In the genomic region with DNA sequence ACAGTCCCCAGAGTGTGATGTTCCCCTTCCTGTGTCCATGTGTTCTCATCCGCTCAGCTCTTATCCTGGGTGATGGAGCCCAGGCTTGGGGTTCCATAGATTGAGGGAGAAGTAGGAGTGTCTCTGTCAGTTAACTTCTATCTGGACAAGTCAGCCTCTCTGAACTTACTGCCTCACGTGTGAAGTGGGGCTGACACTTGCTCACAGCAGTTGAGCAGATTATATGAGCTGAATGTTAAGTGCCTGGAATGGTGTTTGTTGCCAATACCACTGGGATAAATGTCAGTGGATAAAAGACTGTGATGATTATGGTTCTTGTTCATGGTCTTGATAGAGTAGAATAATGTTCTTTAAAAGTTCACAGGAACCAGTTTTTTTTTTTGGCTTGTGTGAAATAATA, we compare ENCODE assay signal across 20 cellular contexts. TPM values are rescaled to one million over a fixed set of nuclear protein-coding genes. Genes with fewer than 3 reads are reported as not detected.
DNase-seq lines count a peak whose midpoint lies in the region; ATAC-seq and TF ChIP-seq lines count a peak whose summit lies in the region.
"Had no signal": no experiment of that assay in that cellular context is flagged by ENCODE, and none has a peak within 500 bp of the region (broad histone marks: within the 10 kb centered on the region; RNA-seq: fewer than 3 reads in every experiment).

No MANE protein-coding gene starts in this region.

- no peaks in the 10 kb centered on the region for H3K27me3 Mint-ChIP-seq in activated T-cell treated with anti-CD3 and anti-CD28 coated beads, Interleukin-2, amount 50 U/mL, for 72 hours (ENCODE audit: low read depth)
- H3K27me3 Mint-ChIP-seq in natural killer cell (ENCODE audit: low read depth in 2 of 2) = no peaks in the 10 kb centered on the region
- no peaks in the 10 kb centered on the region for H3K27me3 Mint-ChIP-seq in natural killer cell treated with Interleukin-12 subunit alpha and Interleukin-12 subunit beta and Interleukin-15 and Interleukin-18, amount 100 ng/mL, for 72 hours
- H3K27me3 Mint-ChIP-seq in endodermal cell (ENCODE audit: insufficient read depth) = no peaks in the 10 kb centered on the region

- no peak for DNase-seq in activated T-cell treated with anti-CD3 and anti-CD28 coated beads, Interleukin-2, amount 50 U/mL, for 72 hours
- DNase-seq in activated T-cell treated with anti-CD3 and anti-CD28 coated beads for 4 hours (no peak), natural killer cell (no peak), endodermal cell (no peak), esophagus muscularis mucosa (ENCODE audit: extremely low spot score) (no peak)
- DNase-seq in natural killer cell treated with Interleukin-12 subunit alpha and Interleukin-12 subunit beta and Interleukin-15 and Interleukin-18, amount 100 ng/mL, for 72 hours (ENCODE audit: low spot score) = no peak
- DNase-seq: C1 segment of cervical spinal cord, DMS53, H9, NCI-H1436 treated with DMSO at 0.1 percent for 48 hours, NCI-H2029 treated with DMSO at 0.1 percent for 48 hours, NCI-H2171 treated with DMSO at 0.1 percent for 48 hours, NCI-H446 treated with DMSO at 0.1 percent for 48 hours, OCI-M1 had no signal

- peaks cover 43% of the 10 kb centered on the region for H3K4me1 Mint-ChIP-seq in activated T-cell treated with anti-CD3 and anti-CD28 coated beads, Interleukin-2, amount 50 U/mL, for 72 hours (ENCODE audit: low read depth)
- peaks cover 26 to 47% of the 10 kb centered on the region in 2 donors for H3K4me1 Mint-ChIP-seq in natural killer cell
- H3K4me1 Mint-ChIP-seq in natural killer cell treated with Interleukin-12 subunit alpha and Interleukin-12 subunit beta and Interleukin-15 and Interleukin-18, amount 100 ng/mL, for 72 hours (ENCODE audit: low read depth in 2 of 2) = peaks cover 18 to 30% of the 10 kb centered on the region in 2 donors
- peaks cover 3% of the 10 kb centered on the region for H3K4me1 Mint-ChIP-seq in endodermal cell

- no peak overlapping the region for H3K9ac ChIP-seq in endodermal cell (ENCODE audit: extremely low read depth, low read length, poor library complexity, severe bottlenecking)
- H3K9ac ChIP-seq: KMS-11 had no signal

- intact Hi-C loops in natural killer cell (cut with micrococcal nuclease) (no loop called here), esophagus muscularis mucosa (cut with DNase I) (no loop called here)

- no peak for TF ChIP-seq CTCF in natural killer cell (IDR thresholded peaks at IDR 0.05)
- no peak for TF ChIP-seq CTCF in endodermal cell (conservative IDR thresholded peaks at IDR 0.05)
- TF ChIP-seq CTCF in esophagus muscularis mucosa (IDR thresholded peaks at IDR 0.05) = no peak

- no peak overlapping the region for H3K4me3 ChIP-seq in endodermal cell (ENCODE audit: low read length)
- no peak overlapping the region for H3K4me3 ChIP-seq in esophagus muscularis mucosa
- H3K4me3 ChIP-seq: A549 had no signal

- H3K9me3 ChIP-seq in endodermal cell (ENCODE audit: control insufficient read depth, low read length) = no peaks in the 10 kb centered on the region
- H3K9me3 ChIP-seq in esophagus muscularis mucosa = no peaks in the 10 kb centered on the region
- H3K9me3 ChIP-seq: A549 had no signal

- peak overlapping the region in 1 of 2 donors; percentile 19 for H3K4me3 Mint-ChIP-seq in activated T-cell treated with anti-CD3 and anti-CD28 coated beads, Interleukin-2, amount 50 U/mL, for 72 hours
- H3K4me3 Mint-ChIP-seq in natural killer cell = no peak overlapping the region
- H3K4me3 Mint-ChIP-seq in natural killer cell treated with Interleukin-12 subunit alpha and Interleukin-12 subunit beta and Interleukin-15 and Interleukin-18, amount 100 ng/mL, for 72 hours = no peak overlapping the region
- no peak overlapping the region for H3K4me3 Mint-ChIP-seq in endodermal cell
- H3K4me3 Mint-ChIP-seq: H9 had no signal

- H3K27ac Mint-ChIP-seq in activated T-cell treated with anti-CD3 and anti-CD28 coated beads, Interleukin-2, amount 50 U/mL, for 72 hours = peak overlapping the region; percentile 36
- H3K27ac Mint-ChIP-seq in natural killer cell = peak overlapping the region; percentile 4 to 75
- H3K27ac Mint-ChIP-seq in natural killer cell treated with Interleukin-12 subunit alpha and Interleukin-12 subunit beta and Interleukin-15 and Interleukin-18, amount 100 ng/mL, for 72 hours = no peak overlapping the region
- peak overlapping the region; percentile 69 for H3K27ac Mint-ChIP-seq in endodermal cell

- TF ChIP-seq EP300 in esophagus muscularis mucosa (IDR thresholded peaks at IDR 0.05) = no peak

- no peaks in the 10 kb centered on the region for H3K9me3 Mint-ChIP-seq in activated T-cell treated with anti-CD3 and anti-CD28 coated beads, Interleukin-2, amount 50 U/mL, for 72 hours
- H3K9me3 Mint-ChIP-seq in natural killer cell (no peaks in the 10 kb centered on the region), endodermal cell (no peaks in the 10 kb centered on the region)
- H3K9me3 Mint-ChIP-seq in natural killer cell treated with Interleukin-12 subunit alpha and Interleukin-12 subunit beta and Interleukin-15 and Interleukin-18, amount 100 ng/mL, for 72 hours = no peaks in the 10 kb centered on the region
- H3K9me3 Mint-ChIP-seq: H9 had no signal

- no peak for TF ChIP-seq POLR2A in esophagus muscularis mucosa (IDR thresholded peaks at IDR 0.05; ENCODE audit: low read depth)

- H3K36me3 ChIP-seq in endodermal cell (ENCODE audit: control insufficient read depth, insufficient read depth, low read length) (peaks cover 89% of the 10 kb centered on the region), esophagus muscularis mucosa (peaks cover 51 to 88% (median 80%) of the 10 kb centered on the region in 4 donors)

- no peaks in the 10 kb centered on the region for H3K27me3 ChIP-seq in endodermal cell (ENCODE audit: control insufficient read depth, insufficient read depth, low read length, poor library complexity, severe bottlenecking)
- no peaks in the 10 kb centered on the region for H3K27me3 ChIP-seq in esophagus muscularis mucosa

- ATAC-seq in activated T-cell treated with anti-CD3 and anti-CD28 coated beads, Interleukin-2, amount 50 U/mL, for 72 hours (replicated peaks in 1 of 2) = no peak
- no peak for ATAC-seq in natural killer cell
- no peak for ATAC-seq in natural killer cell treated with Interleukin-12 subunit alpha and Interleukin-12 subunit beta and Interleukin-15 and Interleukin-18, amount 100 ng/mL, for 72 hours
- ATAC-seq in HG03108 (IDR thresholded peaks at IDR 0.05; ENCODE audit: unreplicated experiment) = no peak
- no peak for ATAC-seq in GM21381 (IDR thresholded peaks at IDR 0.05; ENCODE audit: unreplicated experiment)
- ATAC-seq: A549, HepG2 had no signal

- peaks cover 21 to 40% of the 10 kb centered on the region in 2 donors for H3K36me3 Mint-ChIP-seq in activated T-cell treated with anti-CD3 and anti-CD28 coated beads, Interleukin-2, amount 50 U/mL, for 72 hours (ENCODE audit: insufficient read depth in 2 of 2)
- H3K36me3 Mint-ChIP-seq in natural killer cell (peaks cover 13% of the 10 kb centered on the region), endodermal cell (ENCODE audit: low read depth) (peaks cover 81% of the 10 kb centered on the region)
- H3K36me3 Mint-ChIP-seq in natural killer cell treated with Interleukin-12 subunit alpha and Interleukin-12 subunit beta and Interleukin-15 and Interleukin-18, amount 100 ng/mL, for 72 hours = peaks cover 32% of the 10 kb centered on the region

- H3K4me1 ChIP-seq in endodermal cell (ENCODE audit: control insufficient read depth, insufficient read depth, low read length) = no peaks in the 10 kb centered on the region
- H3K4me1 ChIP-seq in esophagus muscularis mucosa = peaks cover 0 to 11% (median 2%) of the 10 kb centered on the region in 4 donors
- H3K4me1 ChIP-seq: A549 had no signal

- 48 to 71% methylated on average over 1 to 2 of the region's 2 CpGs for WGBS in endodermal cell (ENCODE audit: insufficient coverage in 1 of 2, insufficient read length in 1 of 2), 2 experiments
- WGBS in esophagus muscularis mucosa = 90% methylated on average over 1 of the region's 2 CpGs

- H3K27ac ChIP-seq in endodermal cell (ENCODE audit: low read depth, low read length) (no peak overlapping the region), esophagus muscularis mucosa (replicated peaks in 1 of 4) (no peak overlapping the region)
- H3K27ac ChIP-seq: A549, KMS-11 had no signal

RNA-seq across cellular contexts. Expression of gene EFCAB8, which starts 17.1 kb away (rescaled TPM):
- 1 to 10 TPM; 1.7 to 2.7 TPM for total RNA-seq in activated T-cell treated with anti-CD3 and anti-CD28 coated beads, Interleukin-2, amount 50 U/mL, for 72 hours
- total RNA-seq in natural killer cell (1 to 10 TPM; 1.2 to 2.9 (median 2.3) TPM), endodermal cell (1 to 10 TPM in 1 of 2 donors, under 1 TPM in 1; 0.44 to 1.0 TPM), esophagus muscularis mucosa (under 1 TPM in 2 of 4 donors, not detected in 2; 0.17 to 0.92 TPM)
- total RNA-seq in natural killer cell treated with Interleukin-12 subunit alpha and Interleukin-12 subunit beta and Interleukin-15 and Interleukin-18, amount 100 ng/mL, for 72 hours = 1 to 10 TPM in 1 of 2 donors, under 1 TPM in 1; 0.78 to 3.1 TPM
- 0.11 TPM for polyA plus RNA-seq in endodermal cell (2013, experiment 1 of 2)
- 0.17 TPM for polyA plus RNA-seq in endodermal cell (2013, experiment 2 of 2)
- total RNA-seq: M059J had no signal
- polyA plus RNA-seq: A549 had no signal

RNA-seq across cellular contexts. Expression of gene MAPRE1, which starts 21.9 kb away (rescaled TPM):
- total RNA-seq in activated T-cell treated with anti-CD3 and anti-CD28 coated beads, Interleukin-2, amount 50 U/mL, for 72 hours = 100 to 1,000 TPM in 1 of 2 donors, 10 to 100 TPM in 1; 94.6 to 100 TPM
- 100 to 1,000 TPM; 133 to 139 (median 137) TPM for total RNA-seq in natural killer cell
- total RNA-seq in natural killer cell treated with Interleukin-12 subunit alpha and Interleukin-12 subunit beta and Interleukin-15 and Interleukin-18, amount 100 ng/mL, for 72 hours = 100 to 1,000 TPM; 122 to 142 TPM
- total RNA-seq in endodermal cell = 100 to 1,000 TPM; 180 to 265 TPM
- 153 TPM for polyA plus RNA-seq in endodermal cell (2013, experiment 1 of 2)
- polyA plus RNA-seq in endodermal cell (2013, experiment 2 of 2) = 143 TPM
- 100 to 1,000 TPM; 124 to 167 (median 143) TPM for total RNA-seq in esophagus muscularis mucosa

Comparison
In these comparisons a context has a peak if more than half of its experiments do, and no peak if none do; other contexts are left out.
1. H3K27ac Mint-ChIP-seq: peak in activated T-cell treated with anti-CD3 and anti-CD28 coated beads, Interleukin-2, amount 50 U/mL, for 72 hours (single experiment), natural killer cell (2 of 2) and endodermal cell (single experiment); none in natural killer cell treated with Interleukin-12 subunit alpha and Interleukin-12 subunit beta and Interleukin-15 and Interleukin-18, amount 100 ng/mL, for 72 hours (0 of 2).